ENCODE assay signal across 21 cellular contexts in the genomic region with DNA sequence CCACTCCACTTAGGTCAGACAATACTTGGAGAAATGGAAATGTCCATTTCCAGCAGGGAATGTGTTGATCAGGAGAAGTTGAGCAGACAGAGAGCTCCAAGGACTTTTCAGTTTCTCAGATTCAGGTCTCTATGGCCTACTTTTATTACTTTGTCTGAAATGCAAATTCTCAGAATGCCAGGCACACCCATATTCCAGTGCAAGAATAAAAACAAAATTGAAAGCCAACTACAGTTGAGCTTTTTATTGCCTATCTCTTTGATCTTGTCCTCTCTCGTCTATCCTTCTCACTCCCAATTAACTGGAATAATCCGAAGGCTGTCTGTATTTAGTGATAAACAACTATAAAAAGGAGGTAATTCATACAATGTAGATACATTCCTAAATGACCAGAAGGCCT.
DNase-seq lines count a peak whose midpoint lies in the region; ATAC-seq, FAIRE-seq and TF ChIP-seq lines count a peak whose summit lies in the region.
"Had no signal": no experiment of that assay in that cellular context is flagged by ENCODE, and none has a peak within 500 bp of the region (broad histone marks: within the 10 kb centered on the region; RNA-seq: fewer than 3 reads in every experiment).

No MANE protein-coding gene starts in this region.

- no peaks in the 10 kb centered on the region for H3K36me3 ChIP-seq in esophagus squamous epithelium
- no peaks in the 10 kb centered on the region for H3K36me3 ChIP-seq in mucosa of descending colon (ENCODE audit: low read depth)
- no peaks in the 10 kb centered on the region for H3K36me3 ChIP-seq in small intestine (ENCODE audit: control insufficient read depth in 2 of 2, insufficient read depth in 2 of 2, low read length in 2 of 2)
- no peaks in the 10 kb centered on the region for H3K36me3 ChIP-seq in brain microvascular endothelial cell (replicated peaks)
- no peaks in the 10 kb centered on the region for H3K36me3 ChIP-seq in heart right ventricle
- H3K36me3 ChIP-seq: BLaER1 had no signal

- POLR2A ChIA-PET in A549 (lab: Yijun Ruan, JAX) = no interaction called here

- intact Hi-C loops in esophagus squamous epithelium (cut with DNase I) (no loop called here), mucosa of descending colon (cut with DNase I, micrococcal nuclease) (no loop called here), heart right ventricle (cut with DNase I) (no loop called here)

- H3K4me1 ChIP-seq in A549 (peaks cover 41% of the 10 kb centered on the region), esophagus squamous epithelium (peaks cover 14 to 71% (median 33%) of the 10 kb centered on the region in 3 donors), mucosa of descending colon (ENCODE audit: low read depth) (peaks cover 24% of the 10 kb centered on the region), small intestine (ENCODE audit: control insufficient read depth in 2 of 2, insufficient read depth in 1 of 2, low read depth in 1 of 2, low read length in 1 of 2) (peaks cover 0 to 10% of the 10 kb centered on the region in 2 donors), heart right ventricle (no peaks in the 10 kb centered on the region)
- H3K4me1 ChIP-seq: BLaER1 had no signal

- no peaks in the 10 kb centered on the region for H3K9me3 ChIP-seq in A549
- H3K9me3 ChIP-seq in esophagus squamous epithelium = no peaks in the 10 kb centered on the region
- H3K9me3 ChIP-seq in mucosa of descending colon = no peaks in the 10 kb centered on the region
- H3K9me3 ChIP-seq in small intestine (ENCODE audit: control insufficient read depth, low read depth) = no peaks in the 10 kb centered on the region
- H3K9me3 ChIP-seq in heart right ventricle = no peaks in the 10 kb centered on the region
- H3K9me3 ChIP-seq: BLaER1 had no signal

- H3K27ac ChIP-seq in A549 (peak overlapping the region; percentile 15 to 18; a peak in 2 of 6 replicates), esophagus squamous epithelium (peak overlapping the region; percentile 5 to 80 (median 58)), small intestine (ENCODE audit: low read depth in 1 of 2, low read length in 1 of 2) (no peak overlapping the region), brain microvascular endothelial cell (no peak overlapping the region), heart right ventricle (no peak overlapping the region)
- H3K27ac ChIP-seq: BLaER1 had no signal

- CTCF ChIA-PET in A549 (lab: Yijun Ruan, JAX) = no interaction called here

- H3K27me3 ChIP-seq in esophagus squamous epithelium (no peaks in the 10 kb centered on the region), small intestine (ENCODE audit: control insufficient read depth in 2 of 2, insufficient read depth in 2 of 2, low read length in 2 of 2) (no peaks in the 10 kb centered on the region), brain microvascular endothelial cell (replicated peaks) (no peaks in the 10 kb centered on the region), heart right ventricle (no peaks in the 10 kb centered on the region)
- H3K27me3 ChIP-seq: BLaER1 had no signal

- TF ChIP-seq RAD21 in A549 (conservative IDR thresholded peaks at IDR 0.05 in 1 of 2, IDR thresholded peaks at IDR 0.05 in 1 of 2) = no peak

- no peak for FAIRE-seq in A549 (lab: Jason Lieb, UNC)
- FAIRE-seq in small intestine (lab: Jason Lieb, UNC) = no peak
- FAIRE-seq: A204.1, GM12891 had no signal

- DNase-seq in A549 (ENCODE audit: low read depth in 1 of 2, low spot score in 1 of 2) (no peak), esophagus squamous epithelium (lab: John Stamatoyannopoulos, UW) (no peak), mucosa of descending colon (no peak), small intestine (peak; percentile 2), brain microvascular endothelial cell (no peak), heart right ventricle (no peak), NCI-H1105 treated with DMSO at 0.1 percent for 48 hours (lab: John Stamatoyannopoulos, UW) (no peak), 8988T (no peak)
- DNase-seq: CD8-positive, alpha-beta T cell; GOT3; NCI-H1105; NCI-H1694; NCI-H2081 treated with DMSO at 0.1 percent for 48 hours; NCI-H2227 treated with DMSO at 0.1 percent for 48 hours; NCI-H510A treated with DMSO at 0.1 percent for 48 hours; NCI-H82; SHP77 had no signal

- H3K4me3 ChIP-seq in A549 (no peak overlapping the region), esophagus squamous epithelium (no peak overlapping the region), mucosa of descending colon (no peak overlapping the region), small intestine (ENCODE audit: low read depth in 1 of 2, low read length in 2 of 2) (no peak overlapping the region), brain microvascular endothelial cell (ENCODE audit: low read depth, low read length) (no peak overlapping the region), heart right ventricle (no peak overlapping the region)
- H3K4me3 ChIP-seq: BLaER1 had no signal

- TF ChIP-seq CTCF in A549 (IDR thresholded peaks at IDR 0.05) (no peak), esophagus squamous epithelium (IDR thresholded peaks at IDR 0.05) (no peak), mucosa of descending colon (IDR thresholded peaks at IDR 0.05) (no peak), brain microvascular endothelial cell (IDR thresholded peaks at IDR 0.05; ENCODE audit: low read depth, low read length, missing control alignments) (no peak), heart right ventricle (IDR thresholded peaks at IDR 0.05) (no peak)

- no peak for TF ChIP-seq POLR2A in A549 (IDR thresholded peaks at IDR 0.05; ENCODE audit: low read length)
- no peak for TF ChIP-seq POLR2A in esophagus squamous epithelium (IDR thresholded peaks at IDR 0.05)

- no peak overlapping the region for H3K4me2 ChIP-seq in A549
- H3K4me2 ChIP-seq: BLaER1 had no signal

- no peak for TF ChIP-seq EP300 in A549 (IDR thresholded peaks at IDR 0.05)

- 89% methylated on average over 2 of the region's 2 CpGs for WGBS in A549 (ENCODE audit: missing lambda C conversion rate)
- WGBS in esophagus squamous epithelium, 2 donors = 18 to 28% methylated on average over 2 of the region's 2 CpGs
- 9 to 41% (median 35%) methylated on average over 2 of the region's 2 CpGs for WGBS in small intestine, 3 donors
- WGBS in heart right ventricle, 2 donors = 61 to 70% methylated on average over 2 of the region's 2 CpGs

- ATAC-seq in A549 = no peak
- ATAC-seq in mucosa of descending colon = peak; percentile 38
- ATAC-seq in heart right ventricle = no peak
- ATAC-seq: CD8-positive, alpha-beta T cell; HCT116 had no signal

- in situ Hi-C loops in brain microvascular endothelial cell (cut with HindIII; ENCODE audit: low pct_ligation_motif_present, low sequenced_read_pairs) = no loop called here

TF ChIP-seq in A549, 52 proteins besides CTCF, POLR2A, EP300 and RAD21:
- TF ChIP-seq CHD4 (IDR thresholded peaks at IDR 0.05; ENCODE audit: borderline replicate concordance) (no peak), TFCP2L1 (CRISPR knock-in tag; IDR thresholded peaks at IDR 0.05) (no peak), SMC3 (IDR thresholded peaks at IDR 0.05) (no peak), BHLHE40 (IDR thresholded peaks at IDR 0.05; ENCODE audit: low read depth, low read length) (no peak), HDAC2 (IDR thresholded peaks at IDR 0.05) (no peak)

Comparison
In these comparisons a context has a peak if more than half of its experiments do, and no peak if none do; other contexts are left out.
1. H3K27ac ChIP-seq: peak in A549 (2 of 2) and esophagus squamous epithelium (4 of 4); none in small intestine (0 of 2), brain microvascular endothelial cell (single experiment) and heart right ventricle (0 of 10).